ENCODE assay signal across 8 cellular contexts in genomic region chr7:124263232-124263827, GRCh38.
DNase-seq lines count a peak whose midpoint lies in the region; ATAC-seq, FAIRE-seq and TF ChIP-seq lines count a peak whose summit lies in the region.

No MANE protein-coding gene starts in this region.

- H3K36me3 ChIP-seq in keratinocyte (ENCODE audit: control insufficient read depth in 2 of 2, extremely low read depth in 1 of 2, insufficient read depth in 2 of 2, low read length in 2 of 2), result no peaks in the 10 kb centered on the region

- no peaks in the 10 kb centered on the region for H3K9me3 ChIP-seq in keratinocyte (ENCODE audit: control insufficient read depth, low read depth, low read length)

- H3K9me1 ChIP-seq in keratinocyte (ENCODE audit: control insufficient read depth, extremely low read depth, insufficient read depth, low read length), result no peaks in the 10 kb centered on the region

- peak overlapping the region; percentile 44 for H2AFZ ChIP-seq in keratinocyte (ENCODE audit: control insufficient read depth, low read length)

- dilution Hi-C loops in keratinocyte (cut with MboI; ENCODE audit: extremely low pct_ligation_motif_present, low sequenced_read_pairs), result no loop called here

- H3K79me2 ChIP-seq in keratinocyte (ENCODE audit: control insufficient read depth, insufficient read depth, low read length), result no peaks in the 10 kb centered on the region

- no peaks in the 10 kb centered on the region for H3K4me1 ChIP-seq in keratinocyte (ENCODE audit: control insufficient read depth, extremely low read depth, insufficient read depth, low read length)

- peak; percentile 29 for FAIRE-seq in keratinocyte (lab: Jason Lieb, UNC)

- peaks cover 3% of the 10 kb centered on the region for H3K27me3 ChIP-seq in keratinocyte (ENCODE audit: control insufficient read depth, extremely low read depth, insufficient read depth, low read length)

- no peak overlapping the region for H3K27ac ChIP-seq in keratinocyte (ENCODE audit: control insufficient read depth, insufficient read depth, low read length)

- DNase-seq in NCI-H226 (peak; percentile 12), keratinocyte (ENCODE audit: low read depth, low spot score) (no peak), AG08396 (ENCODE audit: low spot score) (no peak), NCI-H187 treated with DMSO at 0.1 percent for 48 hours (lab: John Stamatoyannopoulos, UW) (no peak), NOMO-1 treated with DMSO at 0.1 percent for 48 hours (lab: John Stamatoyannopoulos, UW; ENCODE audit: unreplicated experiment) (no peak)
- DNase-seq in activated CD8-positive, alpha-beta memory T cell treated with anti-CD3 and anti-CD28 coated beads for 24 hours, result no peak

- H3K9ac ChIP-seq in keratinocyte (ENCODE audit: control insufficient read depth, extremely low read depth, insufficient read depth, low read length), result no peak overlapping the region

- H3K4me3 ChIP-seq in keratinocyte (ENCODE audit: control insufficient read depth in 2 of 3, extremely low read depth in 1 of 3, insufficient read depth in 2 of 3, low read depth in 1 of 3, low read length in 3 of 3), result no peak overlapping the region

- no peak overlapping the region for H3K4me2 ChIP-seq in keratinocyte (ENCODE audit: control insufficient read depth, extremely low read depth, insufficient read depth, low read depth, low read length)

- TF ChIP-seq CTCF in keratinocyte (optimal IDR thresholded peaks at IDR 0.05 in 1 of 3, IDR thresholded peaks at IDR 0.05 in 1 of 3, conservative IDR thresholded peaks at IDR 0.05 in 1 of 3; ENCODE audit: extremely low read depth in 1 of 3, insufficient read depth in 2 of 3, low read length in 3 of 3), result no peak

- ATAC-seq in GM19023 (IDR thresholded peaks at IDR 0.05; ENCODE audit: unreplicated experiment), result peak; percentile 98
- peak; percentile 98 for ATAC-seq in HG02759 (IDR thresholded peaks at IDR 0.05; ENCODE audit: unreplicated experiment)

- H4K20me1 ChIP-seq in keratinocyte (ENCODE audit: control insufficient read depth, extremely low read depth, insufficient read depth, low read length), result no peaks in the 10 kb centered on the region
